Comparison of ENCODE assay signal across 13 cellular contexts in genomic region chr3:66259721-66260255, GRCh38.
"Had no signal": no experiment of that assay in that cellular context is flagged by ENCODE, and none has a peak within 500 bp of the region (broad histone marks: within the 10 kb centered on the region; RNA-seq: fewer than 3 reads in every experiment).

No MANE protein-coding gene starts in this region.

- ATAC-seq: activated T-cell treated with anti-CD3 and anti-CD28 coated beads, Interleukin-2, amount 50 U/mL, for 4 hours; left colon; natural killer cell had no signal

- H3K4me3 ChIP-seq: ascending aorta, cardiac muscle cell, stomach, thoracic aorta had no signal

- DNase-seq: activated CD4-positive, alpha-beta memory T cell treated with anti-CD3 and anti-CD28 coated beads for 36 hours; activated CD4-positive, alpha-beta T cell treated with anti-CD3 and anti-CD28 coated beads for 1 hour; activated effector memory CD4-positive, alpha-beta T cell treated with anti-CD3 and anti-CD28 coated beads, Interleukin-2, amount 50 U/mL, for 16 hours; activated naive CD8-positive, alpha-beta T cell treated with anti-CD3 and anti-CD28 coated beads, Interleukin-2, amount 10 ng/mL, durations not matched to agents 7 days and 5 days; activated T-cell treated with anti-CD3 and anti-CD28 coated beads, Interleukin-2, amount 50 U/mL, for 4 hours; left colon; natural killer cell; stimulated activated CD4-positive, alpha-beta T cell treated with anti-CD3 and anti-CD28 coated beads, Interleukin-15, amount 100 ng/mL, for 24 hours; stimulated activated CD4-positive, alpha-beta T cell treated with anti-CD3 and anti-CD28 coated beads, Interleukin-4, amount 100 ng/mL, for 24 hours; stomach had no signal
